ENCODE assay signal across 8 cellular contexts in the genomic region with DNA sequence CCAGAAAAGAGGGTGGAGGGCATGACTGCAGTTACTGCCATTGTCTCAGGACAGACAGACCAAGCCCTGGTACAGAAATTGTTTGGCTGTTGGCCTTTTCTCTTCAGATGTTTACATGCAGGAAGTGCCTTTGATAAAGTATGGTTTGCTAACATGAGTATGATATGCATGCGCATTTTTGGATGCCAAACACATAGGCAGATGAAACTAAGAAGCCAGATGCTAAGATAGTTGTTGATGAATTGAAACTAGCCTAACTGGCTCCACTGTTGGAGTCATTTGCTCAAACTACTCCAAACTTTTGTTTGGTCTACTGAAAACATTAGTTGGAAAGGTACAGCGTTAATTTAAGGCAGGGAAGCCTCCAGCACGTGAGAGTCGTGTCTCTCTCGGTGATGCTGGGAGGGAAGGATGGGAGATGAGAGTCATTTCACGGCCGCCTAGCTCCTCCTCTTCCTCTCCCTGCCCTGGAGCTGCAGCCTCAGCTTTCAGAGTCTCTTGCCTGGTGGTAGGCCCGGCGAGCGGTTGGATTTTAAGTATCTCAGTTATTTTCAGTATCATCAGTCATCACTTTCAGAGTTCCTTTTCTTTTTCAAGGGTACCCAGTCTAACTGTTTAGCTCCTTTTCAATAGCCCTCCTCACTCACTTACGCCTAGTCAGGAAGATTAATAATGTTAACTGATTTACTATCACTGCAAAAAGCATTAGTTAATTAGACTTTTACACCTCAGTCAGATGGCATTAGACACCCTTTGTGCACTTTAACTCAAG. TPM values are rescaled to one million over a fixed set of nuclear protein-coding genes. Genes with fewer than 3 reads are reported as not detected.
A peak's percentile ranks its signal among the peaks of the same experiment; 100 is the strongest.
DNase-seq lines count a peak whose midpoint lies in the region; ATAC-seq and TF ChIP-seq lines count a peak whose summit lies in the region.

No MANE protein-coding gene starts in this region.

- H3K9me3 Mint-ChIP-seq in CD8-positive, alpha-beta memory T cell: no peaks in the 10 kb centered on the region

- H3K36me3 Mint-ChIP-seq in CD8-positive, alpha-beta memory T cell: peaks cover 0 to 2% (median 0%) of the 10 kb centered on the region in 3 donors

- no peaks in the 10 kb centered on the region for H3K27me3 ChIP-seq in CD8-positive, alpha-beta memory T cell (ENCODE audit: insufficient read depth, low read length, poor library complexity, severe bottlenecking)
- H3K27me3 ChIP-seq in HUES6 (ENCODE audit: control insufficient read depth, insufficient read depth, low read length): no peaks in the 10 kb centered on the region

- peak overlapping the region; percentile 2 for H3K9ac ChIP-seq in HUES6 (ENCODE audit: low read length)

- H3K9me3 ChIP-seq in CD8-positive, alpha-beta memory T cell (ENCODE audit: low read length): no peaks in the 10 kb centered on the region
- H3K9me3 ChIP-seq in HUES6 (ENCODE audit: control insufficient read depth, insufficient read depth, low read depth, low read length): no peaks in the 10 kb centered on the region
- no peaks in the 10 kb centered on the region for H3K9me3 ChIP-seq in mesodermal cell (ENCODE audit: control insufficient read depth, low read length)

- CTCF ChIA-PET in CD8-positive, alpha-beta memory T cell (lab: Charles Lee): interaction anchor here (0.5 to 2.7 kb wide), 2 partner anchors 13 to 23 kb away, joined by 4 to 8 read pairs; no protein-coding TSS in a partner anchor

- no peaks in the 10 kb centered on the region for H3K36me3 ChIP-seq in CD8-positive, alpha-beta memory T cell (ENCODE audit: insufficient read depth, low read length)
- H3K36me3 ChIP-seq in HUES6 (ENCODE audit: control insufficient read depth, insufficient read depth, low read length) (no peaks in the 10 kb centered on the region), mesodermal cell (ENCODE audit: control insufficient read depth, insufficient read depth, low read length) (peaks cover 12% of the 10 kb centered on the region)

- 35 to 100% methylated on average over 1 to 6 of the region's 11 CpGs for WGBS in mesodermal cell (ENCODE audit: insufficient coverage in 2 of 2), 2 experiments

- H3K27ac Mint-ChIP-seq in CD8-positive, alpha-beta memory T cell: peak overlapping the region; percentile 83 to 97 (median 96)

- DNase-seq in CD8-positive, alpha-beta memory T cell: peak; percentile 28 to 66 (median 50)
- DNase-seq in cerebellar cortex (ENCODE audit: low spot score): peak; percentile 50
- DNase-seq in stimulated activated naive CD4-positive, alpha-beta T cell (lab: John Stamatoyannopoulos, UW): peak; percentile 35 to 69 (median 48)
- DNase-seq in NCI-H146 treated with DMSO at 0.1 percent for 48 hours (lab: John Stamatoyannopoulos, UW; ENCODE audit: unreplicated experiment): no peak

- TF ChIP-seq CTCF in VCaP (conservative IDR thresholded peaks at IDR 0.05): no peak

- POLR2A ChIA-PET in CD8-positive, alpha-beta memory T cell (lab: Charles Lee): interaction anchor here (1.7 to 1.9 kb wide), 2 partner anchors 9 to 29 kb away, joined by 4 to 27 read pairs; a partner anchor contains a TSS

- H3K4me1 ChIP-seq in CD8-positive, alpha-beta memory T cell (ENCODE audit: insufficient read depth, low read length): peaks cover 77% of the 10 kb centered on the region
- H3K4me1 ChIP-seq in HUES6 (ENCODE audit: control insufficient read depth, insufficient read depth, low read length) (peaks cover 27% of the 10 kb centered on the region), mesodermal cell (ENCODE audit: control insufficient read depth, insufficient read depth, low read length, poor library complexity, severe bottlenecking) (peaks cover 26% of the 10 kb centered on the region)

- H3K27me3 Mint-ChIP-seq in CD8-positive, alpha-beta memory T cell: no peaks in the 10 kb centered on the region

- H3K4me3 Mint-ChIP-seq in CD8-positive, alpha-beta memory T cell: peak overlapping the region; percentile 71 to 88 (median 77)

- H3K27ac ChIP-seq in CD8-positive, alpha-beta memory T cell (ENCODE audit: low read depth, low read length): peak overlapping the region; percentile 33
- H3K27ac ChIP-seq in HUES6 (ENCODE audit: low read depth, low read length): no peak overlapping the region
- peak overlapping the region; percentile 68 for H3K27ac ChIP-seq in VCaP
- peak overlapping the region; percentile 43 for H3K27ac ChIP-seq in mesodermal cell (ENCODE audit: low read depth, low read length, severe bottlenecking)

- H3K4me1 Mint-ChIP-seq in CD8-positive, alpha-beta memory T cell: peaks cover 57 to 87% (median 78%) of the 10 kb centered on the region in 3 donors

- peak; percentile 49 for ATAC-seq in GM21390 (IDR thresholded peaks at IDR 0.05; ENCODE audit: unreplicated experiment)

- H3K4me3 ChIP-seq in CD8-positive, alpha-beta memory T cell (ENCODE audit: low read length): peak overlapping the region; percentile 36
- H3K4me3 ChIP-seq in HUES6 (ENCODE audit: low read depth, low read length) (no peak overlapping the region), mesodermal cell (ENCODE audit: extremely low read depth, insufficient read depth, low read length, poor library complexity, severe bottlenecking) (no peak overlapping the region)

RNA-seq across cellular contexts. Expression of a gene that starts 29.8 kb away (rescaled TPM):
- 10 to 100 TPM; 17.7 to 18.7 TPM for total RNA-seq in CD8-positive, alpha-beta memory T cell
- 8.5 TPM for polyA plus RNA-seq in CD8-positive, alpha-beta memory T cell
- polyA plus RNA-seq in mesodermal cell (2013, experiment 1 of 2): 21.5 TPM
- 16.1 TPM for polyA plus RNA-seq in mesodermal cell (2013, experiment 2 of 2)
